15 cellular contexts compared by ENCODE assay signal in the genomic region with DNA sequence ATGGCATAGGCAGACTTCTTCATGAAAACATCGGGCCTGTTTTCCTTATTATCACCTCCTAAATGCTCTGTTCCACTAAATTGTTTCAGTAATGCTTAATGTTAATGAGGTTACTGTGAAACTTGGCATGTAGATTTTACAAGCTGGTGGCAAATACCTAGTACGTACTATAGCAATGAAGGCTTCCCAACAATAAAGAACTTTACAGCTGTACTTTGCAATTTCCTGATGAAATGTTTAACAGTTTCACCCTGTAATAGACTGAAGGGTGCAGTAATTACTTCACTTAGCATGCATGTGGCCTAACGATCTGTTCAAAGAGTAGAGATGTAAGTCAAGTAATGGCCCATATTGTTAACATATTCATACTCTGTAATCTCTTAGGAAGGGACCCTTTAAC.
A peak's percentile ranks its signal among the peaks of the same experiment; 100 is the strongest.
DNase-seq lines count a peak whose midpoint lies in the region; ATAC-seq and TF ChIP-seq lines count a peak whose summit lies in the region.
"Had no signal": no experiment of that assay in that cellular context is flagged by ENCODE, and none has a peak within 500 bp of the region (broad histone marks: within the 10 kb centered on the region; RNA-seq: fewer than 3 reads in every experiment).

No MANE protein-coding gene starts in this region.

- peaks cover 21% of the 10 kb centered on the region for H3K4me1 Mint-ChIP-seq in activated T-helper 17 cell treated with anti-CD3 and anti-CD28 coated beads, Interleukin-2, amount 50 U/mL, for 72 hours
- H3K4me1 Mint-ChIP-seq: H9 had no signal

- peak overlapping the region; percentile 3 to 46 (median 36) for H3K27ac ChIP-seq in transverse colon
- H3K27ac ChIP-seq: GM23248 had no signal

- H3K9me3 ChIP-seq in transverse colon = no peaks in the 10 kb centered on the region

- intact Hi-C loops in left colon (cut with DNase I, micrococcal nuclease) = no loop called here
- intact Hi-C loops in transverse colon (cut with DNase I; ENCODE audit: low total_unique reads) = no loop called here

- TF ChIP-seq POLR2A in transverse colon (IDR thresholded peaks at IDR 0.05) = no peak

- 42 to 48% methylated on average over 2 to 3 of the region's 3 CpGs for WGBS in transverse colon (ENCODE audit: low coverage in 1 of 2), 2 donors

- H3K4me1 ChIP-seq in transverse colon = peaks cover 0 to 39% (median 13%) of the 10 kb centered on the region in 4 donors

- no peak for TF ChIP-seq CTCF in transverse colon (IDR thresholded peaks at IDR 0.05)

- H3K27ac Mint-ChIP-seq in activated T-helper 17 cell treated with anti-CD3 and anti-CD28 coated beads, Interleukin-2, amount 50 U/mL, for 72 hours = peak overlapping the region; percentile 16
- H3K27ac Mint-ChIP-seq: H9 had no signal

- no peak overlapping the region for H3K4me3 Mint-ChIP-seq in activated T-helper 17 cell treated with anti-CD3 and anti-CD28 coated beads, Interleukin-2, amount 50 U/mL, for 72 hours
- H3K4me3 Mint-ChIP-seq: CD4-positive, alpha-beta memory T cell; H9 had no signal

- H3K27me3 ChIP-seq in transverse colon = no peaks in the 10 kb centered on the region

- DNase-seq in left colon = no peak
- DNase-seq in transverse colon = no peak
- DNase-seq in GOT3 (lab: John Stamatoyannopoulos, UW) = no peak
- DNase-seq: C1 segment of cervical spinal cord; CD4-positive, alpha-beta memory T cell; COR-L47; DMS53; DMS79 treated with DMSO at 0.1 percent for 48 hours; GF-D8; GM23248; H9 had no signal

- in situ Hi-C loops in transverse colon (cut with MboI; ENCODE audit: low pct_ligation_motif_present in 1 of 4, low pct_unique_long_range_greater_than_20kb in 1 of 4, low sequenced_read_pairs in 3 of 4) = no loop called here

- no peak for ATAC-seq in activated T-helper 17 cell treated with anti-CD3 and anti-CD28 coated beads, Interleukin-2, amount 50 U/mL, for 72 hours (replicated peaks)
- ATAC-seq in left colon (peak; percentile 94), HG03135 (IDR thresholded peaks at IDR 0.05; ENCODE audit: unreplicated experiment) (no peak), HG02623 (IDR thresholded peaks at IDR 0.05; ENCODE audit: unreplicated experiment) (no peak)
- ATAC-seq: HCT116 had no signal

- no peaks in the 10 kb centered on the region for H3K9me3 Mint-ChIP-seq in activated T-helper 17 cell treated with anti-CD3 and anti-CD28 coated beads, Interleukin-2, amount 50 U/mL, for 72 hours
- H3K9me3 Mint-ChIP-seq: H9 had no signal

- H3K4me3 ChIP-seq in transverse colon = no peak overlapping the region
- H3K4me3 ChIP-seq: GM23248 had no signal

- no peak for TF ChIP-seq EP300 in transverse colon (IDR thresholded peaks at IDR 0.05; ENCODE audit: low read depth)

- peaks cover 99% of the 10 kb centered on the region for H3K36me3 Mint-ChIP-seq in activated T-helper 17 cell treated with anti-CD3 and anti-CD28 coated beads, Interleukin-2, amount 50 U/mL, for 72 hours (ENCODE audit: low read depth)

- H3K27me3 Mint-ChIP-seq in activated T-helper 17 cell treated with anti-CD3 and anti-CD28 coated beads, Interleukin-2, amount 50 U/mL, for 72 hours = no peaks in the 10 kb centered on the region
- H3K27me3 Mint-ChIP-seq: CD4-positive, alpha-beta memory T cell had no signal

- H3K36me3 ChIP-seq in transverse colon = no peaks in the 10 kb centered on the region
